ENCODE assay signal across 1 cellular context in genomic region chr13:32135655-32136054, GRCh38.
TF ChIP-seq lines count a peak whose summit lies in the region.

No MANE protein-coding gene starts in this region.

TF ChIP-seq in SK-N-SH treated with all-trans-retinoic acid at 6 μM for 48 hours, 23 proteins besides CTCF, POLR2A, EP300 and RAD21 (continued from another document):
- TF ChIP-seq PATZ1 (CRISPR knock-in tag; IDR thresholded peaks at IDR 0.05; ENCODE audit: borderline replicate concordance) (no peak), ZNF565 (CRISPR knock-in tag; conservative IDR thresholded peaks at IDR 0.05; ENCODE audit: low read depth) (no peak), TOX (CRISPR knock-in tag; IDR thresholded peaks at IDR 0.05; ENCODE audit: borderline replicate concordance) (no peak), ZC3H10 (CRISPR knock-in tag; IDR thresholded peaks at IDR 0.05) (no peak), SNAI2 (CRISPR knock-in tag; IDR thresholded peaks at IDR 0.05) (no peak), POU6F1 (CRISPR knock-in tag; IDR thresholded peaks at IDR 0.05; ENCODE audit: borderline replicate concordance, low read depth) (no peak), RARB (CRISPR knock-in tag; IDR thresholded peaks at IDR 0.05) (no peak)
